In the genomic region with DNA sequence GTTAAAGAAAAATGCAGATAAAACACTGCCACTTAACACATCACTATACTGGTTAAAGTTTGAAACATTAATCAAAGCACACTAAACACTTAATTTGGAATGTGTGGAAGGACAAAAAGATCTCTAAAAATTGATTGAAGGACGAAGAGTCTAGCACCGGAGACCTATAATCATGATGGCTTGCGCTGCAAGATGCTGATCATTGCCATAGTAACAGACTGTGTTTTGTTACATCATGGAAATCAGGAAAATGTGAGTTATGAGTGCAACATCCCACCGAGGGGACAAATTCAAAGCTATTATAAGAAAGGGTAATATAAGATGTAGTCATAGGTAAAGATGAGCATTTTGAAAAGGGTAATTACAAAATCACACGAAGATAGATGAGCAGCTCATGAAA, we compare ENCODE assay signal across 1 cellular context.
TF ChIP-seq lines count a peak whose summit lies in the region.

No MANE protein-coding gene starts in this region.

TF ChIP-seq in H1, 55 proteins besides CTCF, POLR2A, EP300 and RAD21 (continued from another document):
- TF ChIP-seq MAX (IDR thresholded peaks at IDR 0.05) (no peak), KDM5A (IDR thresholded peaks at IDR 0.05; ENCODE audit: low read length) (no peak), YY1 (IDR thresholded peaks at IDR 0.05; ENCODE audit: low read depth, low read length) (no peak), NANOG (IDR thresholded peaks at IDR 0.05; ENCODE audit: insufficient read depth, low read depth, low read length, poor library complexity, severe bottlenecking) (no peak), CTBP2 (IDR thresholded peaks at IDR 0.05; ENCODE audit: borderline replicate concordance, insufficient read depth, insufficient read length, low read length) (no peak), GABPA (IDR thresholded peaks at IDR 0.05; ENCODE audit: borderline replicate concordance, insufficient read depth, low read length) (no peak), SIN3A (conservative IDR thresholded peaks at IDR 0.05 in 1 of 2, IDR thresholded peaks at IDR 0.05 in 1 of 2; ENCODE audit: low read depth in 1 of 2, low read length in 2 of 2) (no peak), CEBPB (IDR thresholded peaks at IDR 0.05; ENCODE audit: low read depth, low read length) (no peak), RFX5 (IDR thresholded peaks at IDR 0.05; ENCODE audit: borderline replicate concordance, low read depth, low read length) (no peak), BACH1 (IDR thresholded peaks at IDR 0.05; ENCODE audit: low read length) (no peak), POLR2AphosphoS5 (IDR thresholded peaks at IDR 0.05; ENCODE audit: low read depth, low read length) (no peak), KDM1A (IDR thresholded peaks at IDR 0.05; ENCODE audit: borderline replicate concordance, low read length) (no peak)
- TF ChIP-seq, protein P1, sequence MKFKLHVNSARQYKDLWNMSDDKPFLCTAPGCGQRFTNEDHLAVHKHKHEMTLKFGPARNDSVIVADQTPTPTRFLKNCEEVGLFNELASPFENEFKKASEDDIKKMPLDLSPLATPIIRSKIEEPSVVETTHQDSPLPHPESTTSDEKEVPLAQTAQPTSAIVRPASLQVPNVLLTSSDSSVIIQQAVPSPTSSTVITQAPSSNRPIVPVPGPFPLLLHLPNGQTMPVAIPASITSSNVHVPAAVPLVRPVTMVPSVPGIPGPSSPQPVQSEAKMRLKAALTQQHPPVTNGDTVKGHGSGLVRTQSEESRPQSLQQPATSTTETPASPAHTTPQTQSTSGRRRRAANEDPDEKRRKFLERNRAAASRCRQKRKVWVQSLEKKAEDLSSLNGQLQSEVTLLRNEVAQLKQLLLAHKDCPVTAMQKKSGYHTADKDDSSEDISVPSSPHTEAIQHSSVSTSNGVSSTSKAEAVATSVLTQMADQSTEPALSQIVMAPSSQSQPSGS (IDR thresholded peaks at IDR 0.05; ENCODE audit: low read length): no peak
- TF ChIP-seq, protein P2, sequence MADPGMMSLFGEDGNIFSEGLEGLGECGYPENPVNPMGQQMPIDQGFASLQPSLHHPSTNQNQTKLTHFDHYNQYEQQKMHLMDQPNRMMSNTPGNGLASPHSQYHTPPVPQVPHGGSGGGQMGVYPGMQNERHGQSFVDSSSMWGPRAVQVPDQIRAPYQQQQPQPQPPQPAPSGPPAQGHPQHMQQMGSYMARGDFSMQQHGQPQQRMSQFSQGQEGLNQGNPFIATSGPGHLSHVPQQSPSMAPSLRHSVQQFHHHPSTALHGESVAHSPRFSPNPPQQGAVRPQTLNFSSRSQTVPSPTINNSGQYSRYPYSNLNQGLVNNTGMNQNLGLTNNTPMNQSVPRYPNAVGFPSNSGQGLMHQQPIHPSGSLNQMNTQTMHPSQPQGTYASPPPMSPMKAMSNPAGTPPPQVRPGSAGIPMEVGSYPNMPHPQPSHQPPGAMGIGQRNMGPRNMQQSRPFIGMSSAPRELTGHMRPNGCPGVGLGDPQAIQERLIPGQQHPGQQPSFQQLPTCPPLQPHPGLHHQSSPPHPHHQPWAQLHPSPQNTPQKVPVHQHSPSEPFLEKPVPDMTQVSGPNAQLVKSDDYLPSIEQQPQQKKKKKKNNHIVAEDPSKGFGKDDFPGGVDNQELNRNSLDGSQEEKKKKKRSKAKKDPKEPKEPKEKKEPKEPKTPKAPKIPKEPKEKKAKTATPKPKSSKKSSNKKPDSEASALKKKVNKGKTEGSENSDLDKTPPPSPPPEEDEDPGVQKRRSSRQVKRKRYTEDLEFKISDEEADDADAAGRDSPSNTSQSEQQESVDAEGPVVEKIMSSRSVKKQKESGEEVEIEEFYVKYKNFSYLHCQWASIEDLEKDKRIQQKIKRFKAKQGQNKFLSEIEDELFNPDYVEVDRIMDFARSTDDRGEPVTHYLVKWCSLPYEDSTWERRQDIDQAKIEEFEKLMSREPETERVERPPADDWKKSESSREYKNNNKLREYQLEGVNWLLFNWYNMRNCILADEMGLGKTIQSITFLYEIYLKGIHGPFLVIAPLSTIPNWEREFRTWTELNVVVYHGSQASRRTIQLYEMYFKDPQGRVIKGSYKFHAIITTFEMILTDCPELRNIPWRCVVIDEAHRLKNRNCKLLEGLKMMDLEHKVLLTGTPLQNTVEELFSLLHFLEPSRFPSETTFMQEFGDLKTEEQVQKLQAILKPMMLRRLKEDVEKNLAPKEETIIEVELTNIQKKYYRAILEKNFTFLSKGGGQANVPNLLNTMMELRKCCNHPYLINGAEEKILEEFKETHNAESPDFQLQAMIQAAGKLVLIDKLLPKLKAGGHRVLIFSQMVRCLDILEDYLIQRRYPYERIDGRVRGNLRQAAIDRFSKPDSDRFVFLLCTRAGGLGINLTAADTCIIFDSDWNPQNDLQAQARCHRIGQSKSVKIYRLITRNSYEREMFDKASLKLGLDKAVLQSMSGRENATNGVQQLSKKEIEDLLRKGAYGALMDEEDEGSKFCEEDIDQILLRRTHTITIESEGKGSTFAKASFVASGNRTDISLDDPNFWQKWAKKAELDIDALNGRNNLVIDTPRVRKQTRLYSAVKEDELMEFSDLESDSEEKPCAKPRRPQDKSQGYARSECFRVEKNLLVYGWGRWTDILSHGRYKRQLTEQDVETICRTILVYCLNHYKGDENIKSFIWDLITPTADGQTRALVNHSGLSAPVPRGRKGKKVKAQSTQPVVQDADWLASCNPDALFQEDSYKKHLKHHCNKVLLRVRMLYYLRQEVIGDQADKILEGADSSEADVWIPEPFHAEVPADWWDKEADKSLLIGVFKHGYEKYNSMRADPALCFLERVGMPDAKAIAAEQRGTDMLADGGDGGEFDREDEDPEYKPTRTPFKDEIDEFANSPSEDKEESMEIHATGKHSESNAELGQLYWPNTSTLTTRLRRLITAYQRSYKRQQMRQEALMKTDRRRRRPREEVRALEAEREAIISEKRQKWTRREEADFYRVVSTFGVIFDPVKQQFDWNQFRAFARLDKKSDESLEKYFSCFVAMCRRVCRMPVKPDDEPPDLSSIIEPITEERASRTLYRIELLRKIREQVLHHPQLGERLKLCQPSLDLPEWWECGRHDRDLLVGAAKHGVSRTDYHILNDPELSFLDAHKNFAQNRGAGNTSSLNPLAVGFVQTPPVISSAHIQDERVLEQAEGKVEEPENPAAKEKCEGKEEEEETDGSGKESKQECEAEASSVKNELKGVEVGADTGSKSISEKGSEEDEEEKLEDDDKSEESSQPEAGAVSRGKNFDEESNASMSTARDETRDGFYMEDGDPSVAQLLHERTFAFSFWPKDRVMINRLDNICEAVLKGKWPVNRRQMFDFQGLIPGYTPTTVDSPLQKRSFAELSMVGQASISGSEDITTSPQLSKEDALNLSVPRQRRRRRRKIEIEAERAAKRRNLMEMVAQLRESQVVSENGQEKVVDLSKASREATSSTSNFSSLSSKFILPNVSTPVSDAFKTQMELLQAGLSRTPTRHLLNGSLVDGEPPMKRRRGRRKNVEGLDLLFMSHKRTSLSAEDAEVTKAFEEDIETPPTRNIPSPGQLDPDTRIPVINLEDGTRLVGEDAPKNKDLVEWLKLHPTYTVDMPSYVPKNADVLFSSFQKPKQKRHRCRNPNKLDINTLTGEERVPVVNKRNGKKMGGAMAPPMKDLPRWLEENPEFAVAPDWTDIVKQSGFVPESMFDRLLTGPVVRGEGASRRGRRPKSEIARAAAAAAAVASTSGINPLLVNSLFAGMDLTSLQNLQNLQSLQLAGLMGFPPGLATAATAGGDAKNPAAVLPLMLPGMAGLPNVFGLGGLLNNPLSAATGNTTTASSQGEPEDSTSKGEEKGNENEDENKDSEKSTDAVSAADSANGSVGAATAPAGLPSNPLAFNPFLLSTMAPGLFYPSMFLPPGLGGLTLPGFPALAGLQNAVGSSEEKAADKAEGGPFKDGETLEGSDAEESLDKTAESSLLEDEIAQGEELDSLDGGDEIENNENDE (IDR thresholded peaks at IDR 0.05; ENCODE audit: insufficient replicate concordance, low read length): no peak
